In the genomic region with DNA sequence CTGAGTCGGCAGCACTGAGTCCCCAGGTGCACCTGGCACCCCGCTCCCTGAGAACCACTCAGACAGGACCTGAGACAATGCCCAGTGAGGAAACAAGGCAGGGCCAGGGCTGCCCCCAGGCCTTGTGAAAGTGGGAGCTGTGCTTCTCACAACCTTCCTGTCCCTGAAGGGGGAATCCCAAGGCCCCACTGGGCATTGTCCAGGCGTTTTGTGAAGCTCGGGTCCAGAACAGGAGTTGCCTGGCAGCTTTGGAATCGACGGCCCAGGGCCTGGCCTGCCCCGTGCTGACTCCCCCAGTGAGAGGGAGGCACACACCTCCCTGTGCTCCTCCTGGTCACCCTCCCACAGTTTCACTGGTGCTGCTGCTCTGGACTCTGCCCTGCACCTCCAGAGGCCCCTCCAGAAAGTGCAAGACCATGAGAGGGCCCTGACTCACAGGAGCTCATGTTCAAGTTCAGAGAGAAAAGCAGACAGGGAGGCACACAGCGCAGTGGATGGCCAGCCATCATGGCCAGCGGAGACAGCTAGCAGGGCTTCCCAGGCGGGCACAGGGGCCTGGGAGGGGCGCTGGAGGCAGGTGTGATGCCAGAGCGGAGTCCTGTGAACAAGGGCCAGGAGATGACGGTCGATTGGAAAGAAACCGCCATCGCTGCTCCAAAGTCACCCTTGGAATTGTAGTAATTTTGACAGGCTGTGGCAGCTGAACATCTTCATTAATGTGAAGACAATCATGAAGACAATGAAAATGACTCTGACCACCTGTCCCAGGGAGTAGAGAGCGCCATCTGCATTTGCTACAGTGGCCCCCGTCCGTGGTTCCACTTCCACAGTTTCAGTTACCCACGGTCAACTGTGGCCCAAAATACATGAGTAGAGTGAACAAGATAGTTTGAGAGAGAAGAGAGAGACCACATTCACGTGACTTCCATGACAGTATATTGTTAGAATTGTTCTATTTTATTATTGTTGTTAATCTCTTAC, we compare ENCODE assay signal across 2 cellular contexts.
TF ChIP-seq lines count a peak whose summit lies in the region.

No MANE protein-coding gene starts in this region.

TF ChIP-seq in HepG2, 621 proteins besides CTCF, POLR2A, EP300 and RAD21:
- TF ChIP-seq NCOA5 (CRISPR knock-in tag; IDR thresholded peaks at IDR 0.05) = no peak
- TF ChIP-seq ZNF101 (CRISPR knock-in tag; IDR thresholded peaks at IDR 0.05; ENCODE audit: borderline replicate concordance, low read depth) = no peak
- TF ChIP-seq, protein P1, sequence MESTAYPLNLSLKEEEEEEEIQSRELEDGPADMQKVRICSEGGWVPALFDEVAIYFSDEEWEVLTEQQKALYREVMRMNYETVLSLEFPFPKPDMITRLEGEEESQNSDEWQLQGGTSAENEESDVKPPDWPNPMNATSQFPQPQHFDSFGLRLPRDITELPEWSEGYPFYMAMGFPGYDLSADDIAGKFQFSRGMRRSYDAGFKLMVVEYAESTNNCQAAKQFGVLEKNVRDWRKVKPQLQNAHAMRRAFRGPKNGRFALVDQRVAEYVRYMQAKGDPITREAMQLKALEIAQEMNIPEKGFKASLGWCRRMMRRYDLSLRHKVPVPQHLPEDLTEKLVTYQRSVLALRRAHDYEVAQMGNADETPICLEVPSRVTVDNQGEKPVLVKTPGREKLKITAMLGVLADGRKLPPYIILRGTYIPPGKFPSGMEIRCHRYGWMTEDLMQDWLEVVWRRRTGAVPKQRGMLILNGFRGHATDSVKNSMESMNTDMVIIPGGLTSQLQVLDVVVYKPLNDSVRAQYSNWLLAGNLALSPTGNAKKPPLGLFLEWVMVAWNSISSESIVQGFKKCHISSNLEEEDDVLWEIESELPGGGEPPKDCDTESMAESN (CRISPR knock-in tag; conservative IDR thresholded peaks at IDR 0.05) = no peak
- TF ChIP-seq WIZ (CRISPR knock-in tag; IDR thresholded peaks at IDR 0.05) = no peak
- TF ChIP-seq, protein P2, sequence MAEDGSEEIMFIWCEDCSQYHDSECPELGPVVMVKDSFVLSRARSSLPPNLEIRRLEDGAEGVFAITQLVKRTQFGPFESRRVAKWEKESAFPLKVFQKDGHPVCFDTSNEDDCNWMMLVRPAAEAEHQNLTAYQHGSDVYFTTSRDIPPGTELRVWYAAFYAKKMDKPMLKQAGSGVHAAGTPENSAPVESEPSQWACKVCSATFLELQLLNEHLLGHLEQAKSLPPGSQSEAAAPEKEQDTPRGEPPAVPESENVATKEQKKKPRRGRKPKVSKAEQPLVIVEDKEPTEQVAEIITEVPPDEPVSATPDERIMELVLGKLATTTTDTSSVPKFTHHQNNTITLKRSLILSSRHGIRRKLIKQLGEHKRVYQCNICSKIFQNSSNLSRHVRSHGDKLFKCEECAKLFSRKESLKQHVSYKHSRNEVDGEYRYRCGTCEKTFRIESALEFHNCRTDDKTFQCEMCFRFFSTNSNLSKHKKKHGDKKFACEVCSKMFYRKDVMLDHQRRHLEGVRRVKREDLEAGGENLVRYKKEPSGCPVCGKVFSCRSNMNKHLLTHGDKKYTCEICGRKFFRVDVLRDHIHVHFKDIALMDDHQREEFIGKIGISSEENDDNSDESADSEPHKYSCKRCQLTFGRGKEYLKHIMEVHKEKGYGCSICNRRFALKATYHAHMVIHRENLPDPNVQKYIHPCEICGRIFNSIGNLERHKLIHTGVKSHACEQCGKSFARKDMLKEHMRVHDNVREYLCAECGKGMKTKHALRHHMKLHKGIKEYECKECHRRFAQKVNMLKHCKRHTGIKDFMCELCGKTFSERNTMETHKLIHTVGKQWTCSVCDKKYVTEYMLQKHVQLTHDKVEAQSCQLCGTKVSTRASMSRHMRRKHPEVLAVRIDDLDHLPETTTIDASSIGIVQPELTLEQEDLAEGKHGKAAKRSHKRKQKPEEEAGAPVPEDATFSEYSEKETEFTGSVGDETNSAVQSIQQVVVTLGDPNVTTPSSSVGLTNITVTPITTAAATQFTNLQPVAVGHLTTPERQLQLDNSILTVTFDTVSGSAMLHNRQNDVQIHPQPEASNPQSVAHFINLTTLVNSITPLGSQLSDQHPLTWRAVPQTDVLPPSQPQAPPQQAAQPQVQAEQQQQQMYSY (CRISPR knock-in tag; IDR thresholded peaks at IDR 0.05) = peak; percentile 94
- no peak for TF ChIP-seq ZNF205 (CRISPR knock-in tag; IDR thresholded peaks at IDR 0.05)

TF ChIP-seq in H1, 55 proteins besides CTCF, POLR2A, EP300 and RAD21:
- TF ChIP-seq JUND (IDR thresholded peaks at IDR 0.05; ENCODE audit: low read length) (no peak), ZNF274 (IDR thresholded peaks at IDR 0.05; ENCODE audit: borderline replicate concordance, extremely low read depth, low read length) (no peak), HDAC2 (IDR thresholded peaks at IDR 0.05; ENCODE audit: borderline replicate concordance in 1 of 2, low read depth in 2 of 2, low read length in 2 of 2) (no peak), SP2 (IDR thresholded peaks at IDR 0.05; ENCODE audit: low read length) (no peak), RNF2 (IDR thresholded peaks at IDR 0.05; ENCODE audit: borderline replicate concordance, low read depth, low read length, missing control alignments, poor library complexity, severe bottlenecking) (no peak), SIRT6 (IDR thresholded peaks at IDR 0.05; ENCODE audit: low read length) (no peak), NRF1 (IDR thresholded peaks at IDR 0.05; ENCODE audit: low read depth, low read length) (no peak), HDAC6 (IDR thresholded peaks at IDR 0.05; ENCODE audit: low read depth, low read length) (no peak)
- TF ChIP-seq, protein P3, sequence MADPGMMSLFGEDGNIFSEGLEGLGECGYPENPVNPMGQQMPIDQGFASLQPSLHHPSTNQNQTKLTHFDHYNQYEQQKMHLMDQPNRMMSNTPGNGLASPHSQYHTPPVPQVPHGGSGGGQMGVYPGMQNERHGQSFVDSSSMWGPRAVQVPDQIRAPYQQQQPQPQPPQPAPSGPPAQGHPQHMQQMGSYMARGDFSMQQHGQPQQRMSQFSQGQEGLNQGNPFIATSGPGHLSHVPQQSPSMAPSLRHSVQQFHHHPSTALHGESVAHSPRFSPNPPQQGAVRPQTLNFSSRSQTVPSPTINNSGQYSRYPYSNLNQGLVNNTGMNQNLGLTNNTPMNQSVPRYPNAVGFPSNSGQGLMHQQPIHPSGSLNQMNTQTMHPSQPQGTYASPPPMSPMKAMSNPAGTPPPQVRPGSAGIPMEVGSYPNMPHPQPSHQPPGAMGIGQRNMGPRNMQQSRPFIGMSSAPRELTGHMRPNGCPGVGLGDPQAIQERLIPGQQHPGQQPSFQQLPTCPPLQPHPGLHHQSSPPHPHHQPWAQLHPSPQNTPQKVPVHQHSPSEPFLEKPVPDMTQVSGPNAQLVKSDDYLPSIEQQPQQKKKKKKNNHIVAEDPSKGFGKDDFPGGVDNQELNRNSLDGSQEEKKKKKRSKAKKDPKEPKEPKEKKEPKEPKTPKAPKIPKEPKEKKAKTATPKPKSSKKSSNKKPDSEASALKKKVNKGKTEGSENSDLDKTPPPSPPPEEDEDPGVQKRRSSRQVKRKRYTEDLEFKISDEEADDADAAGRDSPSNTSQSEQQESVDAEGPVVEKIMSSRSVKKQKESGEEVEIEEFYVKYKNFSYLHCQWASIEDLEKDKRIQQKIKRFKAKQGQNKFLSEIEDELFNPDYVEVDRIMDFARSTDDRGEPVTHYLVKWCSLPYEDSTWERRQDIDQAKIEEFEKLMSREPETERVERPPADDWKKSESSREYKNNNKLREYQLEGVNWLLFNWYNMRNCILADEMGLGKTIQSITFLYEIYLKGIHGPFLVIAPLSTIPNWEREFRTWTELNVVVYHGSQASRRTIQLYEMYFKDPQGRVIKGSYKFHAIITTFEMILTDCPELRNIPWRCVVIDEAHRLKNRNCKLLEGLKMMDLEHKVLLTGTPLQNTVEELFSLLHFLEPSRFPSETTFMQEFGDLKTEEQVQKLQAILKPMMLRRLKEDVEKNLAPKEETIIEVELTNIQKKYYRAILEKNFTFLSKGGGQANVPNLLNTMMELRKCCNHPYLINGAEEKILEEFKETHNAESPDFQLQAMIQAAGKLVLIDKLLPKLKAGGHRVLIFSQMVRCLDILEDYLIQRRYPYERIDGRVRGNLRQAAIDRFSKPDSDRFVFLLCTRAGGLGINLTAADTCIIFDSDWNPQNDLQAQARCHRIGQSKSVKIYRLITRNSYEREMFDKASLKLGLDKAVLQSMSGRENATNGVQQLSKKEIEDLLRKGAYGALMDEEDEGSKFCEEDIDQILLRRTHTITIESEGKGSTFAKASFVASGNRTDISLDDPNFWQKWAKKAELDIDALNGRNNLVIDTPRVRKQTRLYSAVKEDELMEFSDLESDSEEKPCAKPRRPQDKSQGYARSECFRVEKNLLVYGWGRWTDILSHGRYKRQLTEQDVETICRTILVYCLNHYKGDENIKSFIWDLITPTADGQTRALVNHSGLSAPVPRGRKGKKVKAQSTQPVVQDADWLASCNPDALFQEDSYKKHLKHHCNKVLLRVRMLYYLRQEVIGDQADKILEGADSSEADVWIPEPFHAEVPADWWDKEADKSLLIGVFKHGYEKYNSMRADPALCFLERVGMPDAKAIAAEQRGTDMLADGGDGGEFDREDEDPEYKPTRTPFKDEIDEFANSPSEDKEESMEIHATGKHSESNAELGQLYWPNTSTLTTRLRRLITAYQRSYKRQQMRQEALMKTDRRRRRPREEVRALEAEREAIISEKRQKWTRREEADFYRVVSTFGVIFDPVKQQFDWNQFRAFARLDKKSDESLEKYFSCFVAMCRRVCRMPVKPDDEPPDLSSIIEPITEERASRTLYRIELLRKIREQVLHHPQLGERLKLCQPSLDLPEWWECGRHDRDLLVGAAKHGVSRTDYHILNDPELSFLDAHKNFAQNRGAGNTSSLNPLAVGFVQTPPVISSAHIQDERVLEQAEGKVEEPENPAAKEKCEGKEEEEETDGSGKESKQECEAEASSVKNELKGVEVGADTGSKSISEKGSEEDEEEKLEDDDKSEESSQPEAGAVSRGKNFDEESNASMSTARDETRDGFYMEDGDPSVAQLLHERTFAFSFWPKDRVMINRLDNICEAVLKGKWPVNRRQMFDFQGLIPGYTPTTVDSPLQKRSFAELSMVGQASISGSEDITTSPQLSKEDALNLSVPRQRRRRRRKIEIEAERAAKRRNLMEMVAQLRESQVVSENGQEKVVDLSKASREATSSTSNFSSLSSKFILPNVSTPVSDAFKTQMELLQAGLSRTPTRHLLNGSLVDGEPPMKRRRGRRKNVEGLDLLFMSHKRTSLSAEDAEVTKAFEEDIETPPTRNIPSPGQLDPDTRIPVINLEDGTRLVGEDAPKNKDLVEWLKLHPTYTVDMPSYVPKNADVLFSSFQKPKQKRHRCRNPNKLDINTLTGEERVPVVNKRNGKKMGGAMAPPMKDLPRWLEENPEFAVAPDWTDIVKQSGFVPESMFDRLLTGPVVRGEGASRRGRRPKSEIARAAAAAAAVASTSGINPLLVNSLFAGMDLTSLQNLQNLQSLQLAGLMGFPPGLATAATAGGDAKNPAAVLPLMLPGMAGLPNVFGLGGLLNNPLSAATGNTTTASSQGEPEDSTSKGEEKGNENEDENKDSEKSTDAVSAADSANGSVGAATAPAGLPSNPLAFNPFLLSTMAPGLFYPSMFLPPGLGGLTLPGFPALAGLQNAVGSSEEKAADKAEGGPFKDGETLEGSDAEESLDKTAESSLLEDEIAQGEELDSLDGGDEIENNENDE (IDR thresholded peaks at IDR 0.05; ENCODE audit: insufficient replicate concordance, low read length) = no peak
TF ChIP-seq in H1: peak in this region for 0.
